ENCODE assay signal across 9 cellular contexts in the genomic region with DNA sequence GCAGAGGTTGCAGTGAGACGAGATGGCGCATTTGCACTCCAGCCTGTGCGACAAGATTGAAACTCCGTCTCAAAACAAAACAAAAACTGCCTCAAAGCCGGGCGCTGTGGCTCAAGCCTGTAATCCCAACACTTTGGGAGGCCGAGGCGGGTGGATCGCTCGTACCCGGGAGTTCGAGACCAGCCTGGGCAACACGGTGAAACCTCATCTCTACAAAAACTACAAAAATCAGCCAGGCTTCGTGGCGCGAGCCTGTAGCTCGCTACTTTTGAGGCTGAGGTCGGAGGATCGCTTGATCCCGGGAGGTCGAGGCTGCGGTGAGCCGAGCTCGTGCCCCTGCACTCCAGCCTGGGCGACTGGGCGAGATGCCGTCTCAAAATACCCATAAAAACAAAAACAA. TPM values are rescaled to one million over a fixed set of nuclear protein-coding genes. Genes with fewer than 3 reads are reported as not detected.
DNase-seq lines count a peak whose midpoint lies in the region; FAIRE-seq and TF ChIP-seq lines count a peak whose summit lies in the region.
"Had no signal": no experiment of that assay in that cellular context is flagged by ENCODE, and none has a peak within 500 bp of the region (broad histone marks: within the 10 kb centered on the region; RNA-seq: fewer than 3 reads in every experiment).

No MANE protein-coding gene starts in this region.

- peaks cover 46% of the 10 kb centered on the region for H3K4me1 Mint-ChIP-seq in activated CD4-positive, alpha-beta memory T cell treated with anti-CD3 and anti-CD28 coated beads for 36 hours (ENCODE audit: low read depth)

- H3K9me3 Mint-ChIP-seq in activated CD4-positive, alpha-beta memory T cell treated with anti-CD3 and anti-CD28 coated beads for 36 hours = no peaks in the 10 kb centered on the region

- POLR2A ChIA-PET in HEK293 (lab: Yijun Ruan, JAX) = interaction anchor here (1.0 kb wide), 1 partner anchor 571 kb away, joined by 3 read pairs; a partner anchor contains a TSS
- POLR2A ChIA-PET in activated CD4-positive, alpha-beta memory T cell treated with anti-CD3 and anti-CD28 coated beads for 36 hours (lab: Charles Lee) = no interaction called here

- intact Hi-C loops in activated CD4-positive, alpha-beta memory T cell treated with anti-CD3 and anti-CD28 coated beads for 36 hours (cut with micrococcal nuclease) = loop anchor here (2.0 to 10.0 kb wide), 7 partner anchors 81 to 1204 kb away; a partner anchor contains a TSS
- intact Hi-C loops in spleen (cut with DNase I; ENCODE audit: low total_unique reads) = loop anchor here (10.0 kb wide), 1 partner anchor 159 kb away; no protein-coding TSS in a partner anchor

- TF ChIP-seq POLR2A in spleen (IDR thresholded peaks at IDR 0.05) = no peak

- H3K27me3 ChIP-seq in iPS-15b (ENCODE audit: control insufficient read depth, insufficient read depth, low read length) = no peaks in the 10 kb centered on the region
- H3K27me3 ChIP-seq in spleen (replicated peaks in 1 of 7) = no peaks in the 10 kb centered on the region

- no peaks in the 10 kb centered on the region for H3K9me3 ChIP-seq in HEK293 (ENCODE audit: control insufficient read depth, insufficient read depth, low read depth, low read length)
- no peaks in the 10 kb centered on the region for H3K9me3 ChIP-seq in iPS-15b (ENCODE audit: control insufficient read depth, insufficient read depth, low read length)
- H3K9me3 ChIP-seq in spleen = no peaks in the 10 kb centered on the region

- H3K36me3 ChIP-seq in HEK293 (ENCODE audit: control insufficient read depth in 2 of 2, insufficient read depth in 1 of 2, low read length in 2 of 2) = peaks cover 28 to 52% of the 10 kb centered on the region in 2 experiments
- no peaks in the 10 kb centered on the region for H3K36me3 ChIP-seq in iPS-15b (ENCODE audit: control insufficient read depth, insufficient read depth, low read length)
- peaks cover 0 to 50% (median 32%) of the 10 kb centered on the region in 6 donors for H3K36me3 ChIP-seq in spleen

- peak overlapping the region; percentile 100 for H3K4me3 Mint-ChIP-seq in activated CD4-positive, alpha-beta memory T cell treated with anti-CD3 and anti-CD28 coated beads for 36 hours

- no peak overlapping the region for H3K9ac ChIP-seq in iPS-15b (ENCODE audit: low read depth, low read length)

- FAIRE-seq in GM19239 (lab: Jason Lieb, UNC) = no peak

- H3K4me1 ChIP-seq in HEK293 (ENCODE audit: control insufficient read depth, insufficient read depth, low read length) = no peaks in the 10 kb centered on the region
- H3K4me1 ChIP-seq in iPS-15b (ENCODE audit: control insufficient read depth, insufficient read depth, low read length) = no peaks in the 10 kb centered on the region
- H3K4me1 ChIP-seq in spleen = peaks cover 19 to 63% (median 42%) of the 10 kb centered on the region in 6 donors

- no peak overlapping the region for H3K27ac Mint-ChIP-seq in activated CD4-positive, alpha-beta memory T cell treated with anti-CD3 and anti-CD28 coated beads for 36 hours

- TF ChIP-seq CTCF in HEK293 (tag by site-specific recombination; IDR thresholded peaks at IDR 0.05) (no peak), spleen (IDR thresholded peaks at IDR 0.05 in 8 of 11, conservative IDR thresholded peaks at IDR 0.05 in 3 of 11) (no peak)

- CTCF ChIA-PET in HEK293 (lab: Yijun Ruan, JAX) = interaction anchor here (0.9 to 1.9 kb wide), 3 partner anchors 10 to 124 kb away, joined by 3 to 5 read pairs (median 3); no protein-coding TSS in a partner anchor
- CTCF ChIA-PET in activated CD4-positive, alpha-beta memory T cell treated with anti-CD3 and anti-CD28 coated beads for 36 hours (lab: Charles Lee) = interaction anchor here (1.3 to 1.9 kb wide), 4 partner anchors 8 to 153 kb away, joined by 4 to 7 read pairs (median 6); no protein-coding TSS in a partner anchor

- H3K36me3 Mint-ChIP-seq in activated CD4-positive, alpha-beta memory T cell treated with anti-CD3 and anti-CD28 coated beads for 36 hours = peaks cover 24% of the 10 kb centered on the region

- H3K4me3 ChIP-seq in HEK293 (ENCODE audit: low read depth, low read length) (peak overlapping the region; percentile 93), iPS-15b (ENCODE audit: low read depth, low read length) (peak overlapping the region; percentile 99), spleen (peak overlapping the region; percentile 86 to 99 (median 94))

- H3K27me3 Mint-ChIP-seq in activated CD4-positive, alpha-beta memory T cell treated with anti-CD3 and anti-CD28 coated beads for 36 hours = no peaks in the 10 kb centered on the region

- no peak for DNase-seq in activated CD4-positive, alpha-beta memory T cell treated with anti-CD3 and anti-CD28 coated beads for 36 hours
- DNase-seq in spleen = peak; percentile 79
- no peak for DNase-seq in GM19239 (ENCODE audit: insufficient read length, low spot score)
- DNase-seq in CD1c-positive myeloid dendritic cell (ENCODE audit: extremely low spot score) = no peak
- DNase-seq in midbrain (lab: John Stamatoyannopoulos, UW) = no peak
- no peak for DNase-seq in iPS-NIHi11 (ENCODE audit: low spot score)
- DNase-seq: stimulated activated CD4-positive, alpha-beta T cell treated with anti-CD3 and anti-CD28 coated beads, Interleukin-2, amount 100 ng/mL, for 48 hours had no signal

- no peak overlapping the region for H3K27ac ChIP-seq in HEK293 (ENCODE audit: extremely low read depth, low read depth, low read length)
- H3K27ac ChIP-seq in spleen = peak overlapping the region in 5 of 8 donors; percentile 84 to 92 (median 89)

- WGBS in spleen, 5 donors = 72 to 82% (median 73%) methylated on average over 27 of the region's 27 CpGs

TF ChIP-seq in HEK293, 187 proteins besides CTCF, POLR2A, EP300 and RAD21 (continues in another document):
- TF ChIP-seq, protein P1, sequence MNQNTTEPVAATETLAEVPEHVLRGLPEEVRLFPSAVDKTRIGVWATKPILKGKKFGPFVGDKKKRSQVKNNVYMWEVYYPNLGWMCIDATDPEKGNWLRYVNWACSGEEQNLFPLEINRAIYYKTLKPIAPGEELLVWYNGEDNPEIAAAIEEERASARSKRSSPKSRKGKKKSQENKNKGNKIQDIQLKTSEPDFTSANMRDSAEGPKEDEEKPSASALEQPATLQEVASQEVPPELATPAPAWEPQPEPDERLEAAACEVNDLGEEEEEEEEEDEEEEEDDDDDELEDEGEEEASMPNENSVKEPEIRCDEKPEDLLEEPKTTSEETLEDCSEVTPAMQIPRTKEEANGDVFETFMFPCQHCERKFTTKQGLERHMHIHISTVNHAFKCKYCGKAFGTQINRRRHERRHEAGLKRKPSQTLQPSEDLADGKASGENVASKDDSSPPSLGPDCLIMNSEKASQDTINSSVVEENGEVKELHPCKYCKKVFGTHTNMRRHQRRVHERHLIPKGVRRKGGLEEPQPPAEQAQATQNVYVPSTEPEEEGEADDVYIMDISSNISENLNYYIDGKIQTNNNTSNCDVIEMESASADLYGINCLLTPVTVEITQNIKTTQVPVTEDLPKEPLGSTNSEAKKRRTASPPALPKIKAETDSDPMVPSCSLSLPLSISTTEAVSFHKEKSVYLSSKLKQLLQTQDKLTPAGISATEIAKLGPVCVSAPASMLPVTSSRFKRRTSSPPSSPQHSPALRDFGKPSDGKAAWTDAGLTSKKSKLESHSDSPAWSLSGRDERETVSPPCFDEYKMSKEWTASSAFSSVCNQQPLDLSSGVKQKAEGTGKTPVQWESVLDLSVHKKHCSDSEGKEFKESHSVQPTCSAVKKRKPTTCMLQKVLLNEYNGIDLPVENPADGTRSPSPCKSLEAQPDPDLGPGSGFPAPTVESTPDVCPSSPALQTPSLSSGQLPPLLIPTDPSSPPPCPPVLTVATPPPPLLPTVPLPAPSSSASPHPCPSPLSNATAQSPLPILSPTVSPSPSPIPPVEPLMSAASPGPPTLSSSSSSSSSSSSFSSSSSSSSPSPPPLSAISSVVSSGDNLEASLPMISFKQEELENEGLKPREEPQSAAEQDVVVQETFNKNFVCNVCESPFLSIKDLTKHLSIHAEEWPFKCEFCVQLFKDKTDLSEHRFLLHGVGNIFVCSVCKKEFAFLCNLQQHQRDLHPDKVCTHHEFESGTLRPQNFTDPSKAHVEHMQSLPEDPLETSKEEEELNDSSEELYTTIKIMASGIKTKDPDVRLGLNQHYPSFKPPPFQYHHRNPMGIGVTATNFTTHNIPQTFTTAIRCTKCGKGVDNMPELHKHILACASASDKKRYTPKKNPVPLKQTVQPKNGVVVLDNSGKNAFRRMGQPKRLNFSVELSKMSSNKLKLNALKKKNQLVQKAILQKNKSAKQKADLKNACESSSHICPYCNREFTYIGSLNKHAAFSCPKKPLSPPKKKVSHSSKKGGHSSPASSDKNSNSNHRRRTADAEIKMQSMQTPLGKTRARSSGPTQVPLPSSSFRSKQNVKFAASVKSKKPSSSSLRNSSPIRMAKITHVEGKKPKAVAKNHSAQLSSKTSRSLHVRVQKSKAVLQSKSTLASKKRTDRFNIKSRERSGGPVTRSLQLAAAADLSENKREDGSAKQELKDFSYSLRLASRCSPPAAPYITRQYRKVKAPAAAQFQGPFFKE (tag by site-specific recombination; IDR thresholded peaks at IDR 0.05; ENCODE audit: borderline replicate concordance) = no peak
- TF ChIP-seq, protein P2, sequence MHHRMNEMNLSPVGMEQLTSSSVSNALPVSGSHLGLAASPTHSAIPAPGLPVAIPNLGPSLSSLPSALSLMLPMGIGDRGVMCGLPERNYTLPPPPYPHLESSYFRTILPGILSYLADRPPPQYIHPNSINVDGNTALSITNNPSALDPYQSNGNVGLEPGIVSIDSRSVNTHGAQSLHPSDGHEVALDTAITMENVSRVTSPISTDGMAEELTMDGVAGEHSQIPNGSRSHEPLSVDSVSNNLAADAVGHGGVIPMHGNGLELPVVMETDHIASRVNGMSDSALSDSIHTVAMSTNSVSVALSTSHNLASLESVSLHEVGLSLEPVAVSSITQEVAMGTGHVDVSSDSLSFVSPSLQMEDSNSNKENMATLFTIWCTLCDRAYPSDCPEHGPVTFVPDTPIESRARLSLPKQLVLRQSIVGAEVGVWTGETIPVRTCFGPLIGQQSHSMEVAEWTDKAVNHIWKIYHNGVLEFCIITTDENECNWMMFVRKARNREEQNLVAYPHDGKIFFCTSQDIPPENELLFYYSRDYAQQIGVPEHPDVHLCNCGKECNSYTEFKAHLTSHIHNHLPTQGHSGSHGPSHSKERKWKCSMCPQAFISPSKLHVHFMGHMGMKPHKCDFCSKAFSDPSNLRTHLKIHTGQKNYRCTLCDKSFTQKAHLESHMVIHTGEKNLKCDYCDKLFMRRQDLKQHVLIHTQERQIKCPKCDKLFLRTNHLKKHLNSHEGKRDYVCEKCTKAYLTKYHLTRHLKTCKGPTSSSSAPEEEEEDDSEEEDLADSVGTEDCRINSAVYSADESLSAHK (tag by site-specific recombination; IDR thresholded peaks at IDR 0.05) = no peak
- TF ChIP-seq ZBTB8A (tag by site-specific recombination; IDR thresholded peaks at IDR 0.05) (no peak), OVOL3 (tag by site-specific recombination; IDR thresholded peaks at IDR 0.05) (no peak)

RNA-seq across cellular contexts. Expression of a gene that starts 1.0 kb away (rescaled TPM):
- total RNA-seq in activated CD4-positive, alpha-beta memory T cell treated with anti-CD3 and anti-CD28 coated beads for 36 hours = 10 to 100 TPM; 30.9 to 33.0 TPM
- 10 to 100 TPM; 18.0 to 34.2 (median 21.6) TPM for total RNA-seq in spleen
- 10 to 100 TPM; 15.4 to 22.4 (median 15.5) TPM for polyA plus RNA-seq in spleen

RNA-seq across cellular contexts. Expression of a gene that starts 1.1 kb away (rescaled TPM):
- 10 to 100 TPM; 96.1 to 98.0 TPM for total RNA-seq in activated CD4-positive, alpha-beta memory T cell treated with anti-CD3 and anti-CD28 coated beads for 36 hours
- 100 to 1,000 TPM in 1 of 7 donors, 10 to 100 TPM in 6; 46.6 to 110 (median 76.8) TPM for total RNA-seq in spleen
- polyA plus RNA-seq in spleen = 100 to 1,000 TPM; 120 to 191 (median 175) TPM
